In genomic region chr18:43681661-43682060, GRCh38 we compare ENCODE assay signal across 18 cellular contexts.
DNase-seq lines count a peak whose midpoint lies in the region; ATAC-seq lines count a peak whose summit lies in the region.
"Had no signal": no experiment of that assay in that cellular context is flagged by ENCODE, and none has a peak within 500 bp of the region (broad histone marks: within the 10 kb centered on the region; RNA-seq: fewer than 3 reads in every experiment).

No MANE protein-coding gene starts in this region.

- H3K18ac ChIP-seq in trophoblast cell (ENCODE audit: low read length) = peak overlapping the region; percentile 3

- peak overlapping the region; percentile 84 for H2BK120ac ChIP-seq in trophoblast cell (ENCODE audit: insufficient read depth, low read length, poor library complexity)

- no peaks in the 10 kb centered on the region for H3K9me3 ChIP-seq in trophoblast cell (ENCODE audit: insufficient read depth, low read depth, low read length)
- H3K9me3 ChIP-seq: Caco-2 had no signal

- H2AFZ ChIP-seq in trophoblast cell (ENCODE audit: insufficient read depth, low read length, poor library complexity) = no peak overlapping the region
- H2AFZ ChIP-seq: PC-9 had no signal

- no peak overlapping the region for H3K4ac ChIP-seq in trophoblast cell (ENCODE audit: low read depth, low read length)

- peak overlapping the region; percentile 23 for H2BK5ac ChIP-seq in trophoblast cell (ENCODE audit: low read depth, low read length, poor library complexity)

- no peak overlapping the region for H4K12ac ChIP-seq in trophoblast cell (ENCODE audit: low read depth, low read length)

- peaks cover 6% of the 10 kb centered on the region for H3K79me1 ChIP-seq in trophoblast cell (ENCODE audit: low read length)

- no peak overlapping the region for H3K4me3 Mint-ChIP-seq in activated T-helper 1 cell treated with anti-CD3 and anti-CD28 coated beads, Interleukin-12 subunit alpha, Interleukin-12 subunit beta, Interleukin-2, Interleukin-4 antibody, amounts not matched to agents 30 ng/mL and 10 ng/mL and 1 ng/mL, durations not matched to agents 14 hours and 24 hours and 36 hours
- H3K4me3 Mint-ChIP-seq: CD4-positive, alpha-beta T cell had no signal

- H3K79me2 ChIP-seq in trophoblast cell (ENCODE audit: control insufficient read depth, insufficient read depth, low read length, poor library complexity) = no peaks in the 10 kb centered on the region

- H2AK5ac ChIP-seq in trophoblast cell (ENCODE audit: low read length) = no peak overlapping the region

- no peak for ATAC-seq in GM19351 (IDR thresholded peaks at IDR 0.05; ENCODE audit: unreplicated experiment)

- H3K27me3 Mint-ChIP-seq in activated T-helper 1 cell treated with anti-CD3 and anti-CD28 coated beads, Interleukin-12 subunit alpha, Interleukin-12 subunit beta, Interleukin-2, Interleukin-4 antibody, amounts not matched to agents 30 ng/mL and 10 ng/mL and 1 ng/mL, durations not matched to agents 14 hours and 24 hours and 36 hours (ENCODE audit: insufficient read depth) = no peaks in the 10 kb centered on the region
- H3K27me3 Mint-ChIP-seq: CD4-positive, alpha-beta T cell had no signal

- H4K8ac ChIP-seq in trophoblast cell (ENCODE audit: low read depth, low read length) = no peak overlapping the region

- intact Hi-C loops in activated T-helper 1 cell treated with anti-CD3 and anti-CD28 coated beads, Interleukin-12 subunit alpha, Interleukin-12 subunit beta, Interleukin-2, Interleukin-4 antibody, amounts not matched to agents 30 ng/mL and 10 ng/mL and 1 ng/mL, durations not matched to agents 14 hours and 24 hours and 36 hours (cut with micrococcal nuclease) = no loop called here

- H4K91ac ChIP-seq in trophoblast cell (ENCODE audit: low read depth, low read length) = peak overlapping the region; percentile 60

- H3K27ac ChIP-seq in trophoblast cell (ENCODE audit: low read depth, low read length) = peak overlapping the region; percentile 66
- H3K27ac ChIP-seq: PC-9 had no signal

- H3K36me3 ChIP-seq in trophoblast cell (ENCODE audit: control insufficient read depth in 1 of 2, insufficient read depth in 2 of 2, low read length in 2 of 2) = no peaks in the 10 kb centered on the region

- DNase-seq in ELF-1 (ENCODE audit: low read depth, low spot score) (peak; percentile 76), T1000 (lab: John Stamatoyannopoulos, UW) (peak; percentile 1), glomerular visceral epithelial cell (ENCODE audit: extremely low spot score) (peak; percentile 38), trophoblast cell (no peak), kidney glomerular epithelial cell (lab: John Stamatoyannopoulos, UW) (no peak), NCI-H2107 treated with DMSO at 0.1 percent for 48 hours (lab: John Stamatoyannopoulos, UW; ENCODE audit: unreplicated experiment) (no peak)
- DNase-seq in activated T-helper 1 cell treated with anti-CD3 and anti-CD28 coated beads, Interleukin-12 subunit alpha, Interleukin-12 subunit beta, Interleukin-2, Interleukin-4 antibody, amounts not matched to agents 30 ng/mL and 10 ng/mL and 1 ng/mL, durations not matched to agents 14 hours and 24 hours and 36 hours (ENCODE audit: low spot score) = no peak
- DNase-seq: Caco-2; CD4-positive, alpha-beta T cell; DMS153; NCI-H1092 treated with DMSO at 0.1 percent for 48 hours; NCI-H146; NCI-H2081 treated with DMSO at 0.1 percent for 48 hours; NCI-H2227 treated with DMSO at 0.1 percent for 48 hours; NCI-H524; NCI-H82; PC-9 had no signal

- no peaks in the 10 kb centered on the region for H3K36me3 Mint-ChIP-seq in activated T-helper 1 cell treated with anti-CD3 and anti-CD28 coated beads, Interleukin-12 subunit alpha, Interleukin-12 subunit beta, Interleukin-2, Interleukin-4 antibody, amounts not matched to agents 30 ng/mL and 10 ng/mL and 1 ng/mL, durations not matched to agents 14 hours and 24 hours and 36 hours (ENCODE audit: low read depth)

- no peak overlapping the region for H3K14ac ChIP-seq in trophoblast cell (ENCODE audit: low read length)

- no peak overlapping the region for H3K27ac Mint-ChIP-seq in activated T-helper 1 cell treated with anti-CD3 and anti-CD28 coated beads, Interleukin-12 subunit alpha, Interleukin-12 subunit beta, Interleukin-2, Interleukin-4 antibody, amounts not matched to agents 30 ng/mL and 10 ng/mL and 1 ng/mL, durations not matched to agents 14 hours and 24 hours and 36 hours
- H3K27ac Mint-ChIP-seq: CD4-positive, alpha-beta T cell had no signal

- H3K9me3 Mint-ChIP-seq in activated T-helper 1 cell treated with anti-CD3 and anti-CD28 coated beads, Interleukin-12 subunit alpha, Interleukin-12 subunit beta, Interleukin-2, Interleukin-4 antibody, amounts not matched to agents 30 ng/mL and 10 ng/mL and 1 ng/mL, durations not matched to agents 14 hours and 24 hours and 36 hours = peaks cover 8% of the 10 kb centered on the region

- H3K9ac ChIP-seq in trophoblast cell (ENCODE audit: low read length) = no peak overlapping the region

- peak overlapping the region; percentile 7 for H2BK12ac ChIP-seq in trophoblast cell (ENCODE audit: low read length)

- no CpG with 5 or more reads among the region's 5 CpGs for WGBS in trophoblast cell (ENCODE audit: extremely low coverage, insufficient coverage, insufficient read length)

- no peak overlapping the region for H3K4me3 ChIP-seq in trophoblast cell (ENCODE audit: low read depth, low read length)
- H3K4me3 ChIP-seq: PC-9 had no signal

- no peaks in the 10 kb centered on the region for H3K27me3 ChIP-seq in trophoblast cell (ENCODE audit: insufficient read depth, low read length)

- no peaks in the 10 kb centered on the region for H3K4me1 Mint-ChIP-seq in activated T-helper 1 cell treated with anti-CD3 and anti-CD28 coated beads, Interleukin-12 subunit alpha, Interleukin-12 subunit beta, Interleukin-2, Interleukin-4 antibody, amounts not matched to agents 30 ng/mL and 10 ng/mL and 1 ng/mL, durations not matched to agents 14 hours and 24 hours and 36 hours (ENCODE audit: low read depth)

- H3K4me2 ChIP-seq in trophoblast cell (ENCODE audit: low read length) = no peak overlapping the region
- H3K4me2 ChIP-seq: PC-9 had no signal

- peaks cover 5 to 7% of the 10 kb centered on the region in 2 experiments for H3K4me1 ChIP-seq in trophoblast cell (ENCODE audit: control insufficient read depth in 1 of 2, insufficient read depth in 2 of 2, low read length in 2 of 2)
- H3K4me1 ChIP-seq: Caco-2 had no signal

- no peak overlapping the region for H3K23ac ChIP-seq in trophoblast cell (ENCODE audit: low read length)

Comparison
In these comparisons a context has a peak if more than half of its experiments do, and no peak if none do; other contexts are left out.
1. DNase-seq: peak in ELF-1 (single experiment), T1000 (single experiment) and glomerular visceral epithelial cell (single experiment); none in trophoblast cell (0 of 2), activated T-helper 1 cell treated with anti-CD3 and anti-CD28 coated beads, Interleukin-12 subunit alpha, Interleukin-12 subunit beta, Interleukin-2, Interleukin-4 antibody, amounts not matched to agents 30 ng/mL and 10 ng/mL and 1 ng/mL, durations not matched to agents 14 hours and 24 hours and 36 hours (single experiment), kidney glomerular epithelial cell (single experiment) and NCI-H2107 treated with DMSO at 0.1 percent for 48 hours (single experiment).